In the genomic region with DNA sequence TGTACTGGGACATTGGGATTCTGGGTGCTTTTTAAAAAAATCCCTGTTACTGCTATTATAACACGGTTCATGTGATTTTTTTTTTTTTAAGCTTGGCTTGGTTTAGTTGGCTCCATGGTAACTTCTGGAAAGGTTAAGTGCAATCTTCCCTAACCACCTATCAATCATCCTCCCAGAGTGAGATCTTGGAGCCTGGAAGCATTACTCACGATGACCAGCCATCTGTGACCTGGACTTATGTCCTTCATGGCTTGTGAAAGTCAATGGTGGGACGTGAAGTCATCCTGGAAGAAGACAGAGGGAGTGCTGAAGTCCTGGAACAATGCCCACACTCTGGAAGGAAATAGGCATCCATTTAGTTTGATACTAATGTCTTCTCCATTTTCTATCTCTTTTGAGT, we compare ENCODE assay signal across 19 cellular contexts.
DNase-seq lines count a peak whose midpoint lies in the region; TF ChIP-seq lines count a peak whose summit lies in the region.
"Had no signal": no experiment of that assay in that cellular context is flagged by ENCODE, and none has a peak within 500 bp of the region (broad histone marks: within the 10 kb centered on the region; RNA-seq: fewer than 3 reads in every experiment).

No MANE protein-coding gene starts in this region.

- H3K14ac ChIP-seq in trophoblast cell (ENCODE audit: low read length): no peak overlapping the region

- TF ChIP-seq CTCF in chondrocyte (IDR thresholded peaks at IDR 0.05): no peak

- H3K23ac ChIP-seq in trophoblast cell (ENCODE audit: low read length): peak overlapping the region; percentile 76

- H3K27ac ChIP-seq in trophoblast cell (ENCODE audit: low read depth, low read length): no peak overlapping the region
- H3K27ac ChIP-seq: BLaER1 treated with 17β-estradiol and CSF1 and Interleukin-3, amounts not matched to agents 10 nM and 100 nM; body of pancreas; ovary had no signal

- H3K9me3 Mint-ChIP-seq in chondrocyte (ENCODE audit: low read depth): peaks cover 7% of the 10 kb centered on the region

- no peak overlapping the region for H2AFZ ChIP-seq in trophoblast cell (ENCODE audit: insufficient read depth, low read length, poor library complexity)

- H3K4me3 ChIP-seq in trophoblast cell (ENCODE audit: low read depth, low read length): no peak overlapping the region
- H3K4me3 ChIP-seq: BLaER1 treated with 17β-estradiol and CSF1 and Interleukin-3, amounts not matched to agents 10 nM and 100 nM; body of pancreas; ovary had no signal

- DNase-seq in EH (ENCODE audit: low read depth): peak; percentile 54
- peak; percentile 77 for DNase-seq in NCI-H226
- DNase-seq in chondrocyte (ENCODE audit: low spot score): no peak
- DNase-seq in trophoblast cell: no peak
- no peak for DNase-seq in SHP77 treated with DMSO at 0.1 percent for 48 hours (lab: John Stamatoyannopoulos, UW)
- no peak for DNase-seq in activated effector memory CD4-positive, alpha-beta T cell treated with anti-CD3 and anti-CD28 coated beads, Interleukin-2, amount 50 U/mL, for 16 hours
- no peak for DNase-seq in NK-92 (lab: John Stamatoyannopoulos, UW; ENCODE audit: unreplicated experiment)
- DNase-seq: activated CD4-positive, alpha-beta T cell treated with anti-CD3 and anti-CD28 coated beads for 36 hours; activated naive CD4-positive, alpha-beta T cell; body of pancreas; DMS79 treated with DMSO at 0.1 percent for 48 hours; KG1; NCI-H1436; NCI-H2171 treated with DMSO at 0.1 percent for 48 hours; ovary; stimulated activated CD4-positive, alpha-beta T cell treated with anti-CD3 and anti-CD28 coated beads, Interleukin-2, amount 100 ng/mL, for 48 hours; T1000 had no signal

- H3K4me1 Mint-ChIP-seq in chondrocyte (ENCODE audit: low read depth): peaks cover 6% of the 10 kb centered on the region
- H3K4me1 Mint-ChIP-seq: activated CD4-positive, alpha-beta T cell treated with anti-CD3 and anti-CD28 coated beads for 36 hours had no signal

- no peak overlapping the region for H2BK5ac ChIP-seq in trophoblast cell (ENCODE audit: low read depth, low read length, poor library complexity)

- H3K27me3 ChIP-seq in trophoblast cell (ENCODE audit: insufficient read depth, low read length): no peaks in the 10 kb centered on the region
- H3K27me3 ChIP-seq: BLaER1 treated with 17β-estradiol and CSF1 and Interleukin-3, amounts not matched to agents 10 nM and 100 nM; body of pancreas; ovary had no signal

- H3K4me3 Mint-ChIP-seq in chondrocyte (ENCODE audit: unreplicated experiment): no peak overlapping the region
- H3K4me3 Mint-ChIP-seq: activated CD4-positive, alpha-beta T cell treated with anti-CD3 and anti-CD28 coated beads for 36 hours; dendritic cell treated with granulocyte-macrophage colony-stimulating factor and Interleukin-4, amounts not matched to agents 40 ng/mL and 50 ng/mL, for 4 days had no signal

- no peaks in the 10 kb centered on the region for H3K36me3 ChIP-seq in trophoblast cell (ENCODE audit: control insufficient read depth in 1 of 2, insufficient read depth in 2 of 2, low read length in 2 of 2)
- H3K36me3 ChIP-seq: BLaER1 treated with 17β-estradiol and CSF1 and Interleukin-3, amounts not matched to agents 10 nM and 100 nM; ovary had no signal

- H4K12ac ChIP-seq in trophoblast cell (ENCODE audit: low read depth, low read length): no peak overlapping the region

- no peaks in the 10 kb centered on the region for H3K4me1 ChIP-seq in trophoblast cell (ENCODE audit: control insufficient read depth in 1 of 2, insufficient read depth in 2 of 2, low read length in 2 of 2)
- H3K4me1 ChIP-seq: BLaER1 treated with 17β-estradiol and CSF1 and Interleukin-3, amounts not matched to agents 10 nM and 100 nM had no signal

- peak overlapping the region; percentile 85 for H2BK12ac ChIP-seq in trophoblast cell (ENCODE audit: low read length)

- peak overlapping the region; percentile 47 for H3K27ac Mint-ChIP-seq in chondrocyte (ENCODE audit: unreplicated experiment)
- H3K27ac Mint-ChIP-seq: activated CD4-positive, alpha-beta T cell treated with anti-CD3 and anti-CD28 coated beads for 36 hours; dendritic cell treated with granulocyte-macrophage colony-stimulating factor and Interleukin-4, amounts not matched to agents 40 ng/mL and 50 ng/mL, for 4 days had no signal

- H3K27me3 Mint-ChIP-seq in chondrocyte (ENCODE audit: low read depth): no peaks in the 10 kb centered on the region

- no peak overlapping the region for H3K4ac ChIP-seq in trophoblast cell (ENCODE audit: low read depth, low read length)

- H3K79me2 ChIP-seq in trophoblast cell (ENCODE audit: control insufficient read depth, insufficient read depth, low read length, poor library complexity): no peaks in the 10 kb centered on the region

- H4K8ac ChIP-seq in trophoblast cell (ENCODE audit: low read depth, low read length): no peak overlapping the region

- H2AK5ac ChIP-seq in trophoblast cell (ENCODE audit: low read length): no peak overlapping the region

- peaks cover 2% of the 10 kb centered on the region for H3K9me3 ChIP-seq in trophoblast cell (ENCODE audit: insufficient read depth, low read depth, low read length)
- H3K9me3 ChIP-seq: body of pancreas, ovary had no signal

- H3K18ac ChIP-seq in trophoblast cell (ENCODE audit: low read length): no peak overlapping the region

- H3K4me2 ChIP-seq in trophoblast cell (ENCODE audit: low read length): no peak overlapping the region
- H3K4me2 ChIP-seq: BLaER1 treated with 17β-estradiol and CSF1 and Interleukin-3, amounts not matched to agents 10 nM and 100 nM had no signal

- H4K91ac ChIP-seq in trophoblast cell (ENCODE audit: low read depth, low read length): no peak overlapping the region

- H2BK120ac ChIP-seq in trophoblast cell (ENCODE audit: insufficient read depth, low read length, poor library complexity): no peak overlapping the region

- H3K36me3 Mint-ChIP-seq in chondrocyte (ENCODE audit: low read depth): no peaks in the 10 kb centered on the region

- H3K9ac ChIP-seq in trophoblast cell (ENCODE audit: low read length): no peak overlapping the region
- H3K9ac ChIP-seq: BLaER1 treated with 17β-estradiol and CSF1 and Interleukin-3, amounts not matched to agents 10 nM and 100 nM had no signal

- no CpG with 5 or more reads among the region's 3 CpGs for WGBS in trophoblast cell (ENCODE audit: extremely low coverage, insufficient coverage, insufficient read length)

- peaks cover 3% of the 10 kb centered on the region for H3K79me1 ChIP-seq in trophoblast cell (ENCODE audit: low read length)

Comparison
In these comparisons a context has a peak if more than half of its experiments do, and no peak if none do; other contexts are left out.
1. DNase-seq: peak in EH (single experiment) and NCI-H226 (single experiment); none in chondrocyte (single experiment), trophoblast cell (0 of 2), SHP77 treated with DMSO at 0.1 percent for 48 hours (single experiment), activated effector memory CD4-positive, alpha-beta T cell treated with anti-CD3 and anti-CD28 coated beads, Interleukin-2, amount 50 U/mL, for 16 hours (single experiment) and NK-92 (single experiment).